1 cellular context compared by ENCODE assay signal in the genomic region with DNA sequence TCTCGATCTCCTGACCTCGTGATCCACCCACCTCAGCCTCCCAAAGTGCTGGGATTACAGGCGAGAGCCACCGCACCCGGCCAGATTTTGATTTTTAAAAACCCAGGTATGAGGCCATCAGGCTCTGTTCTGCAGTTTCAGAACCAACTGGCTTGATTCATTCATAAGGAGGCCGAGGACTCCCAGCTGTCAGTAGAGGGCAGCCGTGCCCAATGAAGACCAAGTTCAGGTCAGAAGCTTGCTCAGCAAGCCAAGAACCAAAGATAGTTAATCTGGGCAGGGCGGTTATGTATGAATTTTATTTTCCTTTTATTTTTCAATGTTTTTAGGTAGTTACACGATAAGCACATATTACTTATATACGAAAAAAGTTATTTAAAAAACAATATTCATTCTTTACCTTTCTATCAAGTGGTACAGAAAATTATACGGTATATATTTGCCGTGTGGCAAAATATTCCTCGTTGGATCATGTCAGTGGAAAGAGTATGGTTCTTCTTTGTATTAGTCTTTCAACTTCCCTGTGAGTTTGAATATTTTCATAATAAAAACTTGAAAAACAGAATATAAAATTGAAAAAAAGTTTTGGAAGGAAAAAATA.
TF ChIP-seq lines count a peak whose summit lies in the region.

No MANE protein-coding gene starts in this region.

TF ChIP-seq in GM12878, 131 proteins besides CTCF, POLR2A, EP300 and RAD21 (continued from another document):
- TF ChIP-seq YY1 (IDR thresholded peaks at IDR 0.05; ENCODE audit: low read depth, low read length) (0 out of 2 replicates have a peak, but pooled peaks have one; percentile 29), PAX5 (IDR thresholded peaks at IDR 0.05; ENCODE audit: borderline replicate concordance, low read depth, low read length) (no peak), FOXM1 (IDR thresholded peaks at IDR 0.05; ENCODE audit: low read depth, low read length) (no peak), SIN3A (IDR thresholded peaks at IDR 0.05; ENCODE audit: low read depth, low read length) (no peak), ZNF217 (IDR thresholded peaks at IDR 0.05) (no peak), SMARCA5 (IDR thresholded peaks at IDR 0.05) (peak; percentile 53; the same call in 1 of the 2 replicates)
- TF ChIP-seq, protein P1, sequence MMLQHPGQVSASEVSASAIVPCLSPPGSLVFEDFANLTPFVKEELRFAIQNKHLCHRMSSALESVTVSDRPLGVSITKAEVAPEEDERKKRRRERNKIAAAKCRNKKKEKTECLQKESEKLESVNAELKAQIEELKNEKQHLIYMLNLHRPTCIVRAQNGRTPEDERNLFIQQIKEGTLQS (IDR thresholded peaks at IDR 0.05; ENCODE audit: borderline replicate concordance, extremely low read depth, low read depth, low read length): no peak
TF ChIP-seq in GM12878: peak in this region for 4.
